9 cellular contexts compared by ENCODE assay signal in the genomic region with DNA sequence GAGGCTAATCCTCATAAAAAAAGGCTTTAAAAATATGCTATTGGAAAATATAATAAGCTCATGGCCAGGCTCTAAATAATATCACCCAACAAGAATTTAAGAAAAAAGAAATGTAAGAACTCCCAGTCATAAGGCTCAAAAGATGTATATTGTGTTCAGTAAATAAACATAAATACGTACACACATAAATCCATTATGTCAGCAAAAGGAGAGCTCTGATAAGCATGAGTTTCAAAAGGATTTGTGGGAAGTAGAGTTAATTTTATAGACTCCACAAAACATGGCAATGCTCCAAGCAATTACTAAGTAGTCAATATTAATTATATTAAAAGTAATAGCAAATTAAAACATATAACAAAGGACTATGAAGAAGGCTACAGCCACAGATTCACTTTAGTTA. TPM values are rescaled to one million over a fixed set of nuclear protein-coding genes. Genes with fewer than 3 reads are reported as not detected.
"Had no signal": no experiment of that assay in that cellular context is flagged by ENCODE, and none has a peak within 500 bp of the region (broad histone marks: within the 10 kb centered on the region; RNA-seq: fewer than 3 reads in every experiment).

No MANE protein-coding gene starts in this region.

- H3K27ac ChIP-seq: GM23248, HL-60 had no signal

- H2AFZ ChIP-seq: GM23248 had no signal

- H3K9ac ChIP-seq: GM23248 had no signal

- DNase-seq: GM23248, GOT3, H7, HFFc6, KG1 had no signal

- H3K36me3 ChIP-seq: HAP-1 had no signal

- ATAC-seq: HCT116 had no signal

- H3K4me1 ChIP-seq: HAP-1 had no signal

- H3K9me3 ChIP-seq: HAP-1 had no signal

- H3K4me3 ChIP-seq: GM23248, HAP-1 had no signal

RNA-seq across cellular contexts. Expression of gene TRPC4, which starts 37.3 kb away (rescaled TPM):
- polyA plus RNA-seq: IgD-negative memory B cell had no signal
